Comparison of ENCODE assay signal across 25 cellular contexts in genomic region chr4:36587909-36588472, GRCh38.
A peak's percentile ranks its signal among the peaks of the same experiment; 100 is the strongest.
DNase-seq lines count a peak whose midpoint lies in the region; ATAC-seq, FAIRE-seq and TF ChIP-seq lines count a peak whose summit lies in the region.
"Had no signal": no experiment of that assay in that cellular context is flagged by ENCODE, and none has a peak within 500 bp of the region (broad histone marks: within the 10 kb centered on the region; RNA-seq: fewer than 3 reads in every experiment).

No MANE protein-coding gene starts in this region.

- H3K9me3 Mint-ChIP-seq in activated naive CD4-positive, alpha-beta T cell treated with anti-CD3 and anti-CD28 coated beads, Interleukin-2, amount 50 U/mL, for 72 hours, result peaks cover 7 to 9% of the 10 kb centered on the region in 2 donors

- no peak for TF ChIP-seq RAD21 in GM12878 (IDR thresholded peaks at IDR 0.05; ENCODE audit: insufficient read depth, low read depth, low read length)

- no peak overlapping the region for H2AFZ ChIP-seq in GM12878 (ENCODE audit: control insufficient read depth, low read depth, low read length)
- H2AFZ ChIP-seq: GM23248 had no signal

- no peak overlapping the region for H3K4me2 ChIP-seq in GM12878 (ENCODE audit: control insufficient read depth, insufficient read depth)
- H3K4me2 ChIP-seq: A549; BLaER1 treated with 17β-estradiol and CSF1 and Interleukin-3, amounts not matched to agents 10 nM and 100 nM had no signal

- TF ChIP-seq POLR2A in GM12878 (IDR thresholded peaks at IDR 0.05; ENCODE audit: low read depth, low read length), result no peak

- POLR2A ChIA-PET in GM12878 (lab: Charles Lee), result no interaction called here

- intact Hi-C loops in GM12878 (cut with micrococcal nuclease; ENCODE audit: unreplicated experiment), result loop anchor here (2.0 kb wide), 1 partner anchor 35 kb away; no protein-coding TSS in a partner anchor

- H3K79me2 ChIP-seq in GM12878 (ENCODE audit: control insufficient read depth, insufficient read depth, low read length), result no peaks in the 10 kb centered on the region

- H3K27me3 ChIP-seq in GM12878 (replicated peaks in 1 of 2; ENCODE audit: control insufficient read depth in 2 of 2, insufficient read depth in 2 of 2, low read length in 1 of 2), result no peaks in the 10 kb centered on the region
- H3K27me3 ChIP-seq: BE2C; BLaER1 treated with 17β-estradiol and CSF1 and Interleukin-3, amounts not matched to agents 10 nM and 100 nM had no signal

- H3K36me3 ChIP-seq in GM12878 (ENCODE audit: control insufficient read depth in 2 of 2, insufficient read depth in 2 of 2, low read length in 1 of 2), result no peaks in the 10 kb centered on the region
- H3K36me3 ChIP-seq: BE2C; BLaER1 treated with 17β-estradiol and CSF1 and Interleukin-3, amounts not matched to agents 10 nM and 100 nM had no signal

- no peak overlapping the region for H3K27ac ChIP-seq in GM12878 (ENCODE audit: control insufficient read depth, insufficient read depth)
- H3K27ac ChIP-seq: A549; BLaER1 treated with 17β-estradiol and CSF1 and Interleukin-3, amounts not matched to agents 10 nM and 100 nM; GM23248 had no signal

- no peaks in the 10 kb centered on the region for H3K4me1 ChIP-seq in GM12878 (ENCODE audit: control insufficient read depth, insufficient read depth, low read length)
- H3K4me1 ChIP-seq: A549; BE2C; BLaER1 treated with 17β-estradiol and CSF1 and Interleukin-3, amounts not matched to agents 10 nM and 100 nM had no signal

- no peaks in the 10 kb centered on the region for H4K20me1 ChIP-seq in GM12878 (ENCODE audit: control insufficient read depth, insufficient read depth)
- H4K20me1 ChIP-seq: BLaER1 treated with 17β-estradiol and CSF1 and Interleukin-3, amounts not matched to agents 10 nM and 100 nM had no signal

- in situ Hi-C loops in GM12878 (cut with MboI), result no loop called here

- ATAC-seq in activated naive CD4-positive, alpha-beta T cell treated with anti-CD3 and anti-CD28 coated beads, Interleukin-2, amount 50 U/mL, for 72 hours, result peak; percentile 30 to 45
- ATAC-seq in GM18868 (IDR thresholded peaks at IDR 0.05; ENCODE audit: unreplicated experiment) (peak; percentile 69), GM12878 (peak; percentile 16; the same call in 2 of the 3 replicates), HG02588 (IDR thresholded peaks at IDR 0.05; ENCODE audit: unreplicated experiment) (no peak)
- ATAC-seq: A549 had no signal

- BruUV-seq in GM12878 (replicated peaks; lab: Mats Ljungman, UMichigan), result no TSS peak

- FAIRE-seq in GM12878 (lab: Jason Lieb, UNC), result no peak
- FAIRE-seq: A549, D721Med, GM18507, H1 had no signal

- DNase-seq in activated naive CD4-positive, alpha-beta T cell treated with anti-CD3 and anti-CD28 coated beads, Interleukin-2, amount 50 U/mL, for 72 hours (ENCODE audit: low spot score in 2 of 2), result no peak
- DNase-seq in activated naive CD4-positive, alpha-beta T cell treated with anti-CD3 and anti-CD28 coated beads, Interleukin-2, amount 50 U/mL, for 16 hours, result no peak
- DNase-seq in GM12865 (ENCODE audit: low read depth) (peak; percentile 14), GM12878 (ENCODE audit: low read depth, low spot score) (no peak), iPS-NIHi7 (ENCODE audit: extremely low spot score) (no peak)
- DNase-seq: 8988T; ACHN; AML-193; BE2C; CD4-positive, alpha-beta T cell; CD8-positive, alpha-beta memory T cell; DMS 273 treated with DMSO at 0.1 percent for 48 hours; DMS79 treated with DMSO at 0.1 percent for 48 hours; GF-D8; GM23248; H7; HCEC 1CT had no signal

- no peaks in the 10 kb centered on the region for H3K36me3 Mint-ChIP-seq in activated naive CD4-positive, alpha-beta T cell treated with anti-CD3 and anti-CD28 coated beads, Interleukin-2, amount 50 U/mL, for 72 hours
- H3K36me3 Mint-ChIP-seq: CD14-positive monocyte had no signal

- no peak for TF ChIP-seq EP300 in GM12878 (IDR thresholded peaks at IDR 0.05; ENCODE audit: borderline replicate concordance in 1 of 2, control insufficient read depth in 1 of 2, low read depth in 2 of 2, low read length in 2 of 2)

- no peak overlapping the region for H3K4me3 ChIP-seq in GM12865 (ENCODE audit: low read depth, low read length)
- H3K4me3 ChIP-seq in GM12878, result no peak overlapping the region
- H3K4me3 ChIP-seq: A549; BLaER1 treated with 17β-estradiol and CSF1 and Interleukin-3, amounts not matched to agents 10 nM and 100 nM; GM23248 had no signal

- no peak overlapping the region for H3K9ac ChIP-seq in GM12878 (ENCODE audit: control insufficient read depth, insufficient read depth, low read length)
- H3K9ac ChIP-seq: BLaER1 treated with 17β-estradiol and CSF1 and Interleukin-3, amounts not matched to agents 10 nM and 100 nM; GM23248 had no signal

- H3K9me3 ChIP-seq in GM12878 (replicated peaks; ENCODE audit: control insufficient read depth, insufficient read depth, low read length), result no peaks in the 10 kb centered on the region; the same call in 1 of the 3 replicates
- H3K9me3 ChIP-seq: A549, BE2C had no signal

- CTCF ChIA-PET in GM12878 (lab: Yijun Ruan, JAX), result interaction anchor here (1.1 kb wide), 1 partner anchor 15 kb away, joined by 3 read pairs; no protein-coding TSS in a partner anchor

- RAD21 ChIA-PET in GM12878 (lab: Charles Lee; ENCODE audit: unreplicated experiment), result no interaction called here

- H3K27ac Mint-ChIP-seq in activated naive CD4-positive, alpha-beta T cell treated with anti-CD3 and anti-CD28 coated beads, Interleukin-2, amount 50 U/mL, for 72 hours, result no peak overlapping the region
- H3K27ac Mint-ChIP-seq: CD14-positive monocyte; CD4-positive, alpha-beta T cell; CD8-positive, alpha-beta memory T cell had no signal

- SMC1A ChIA-PET in GM12878 (lab: Charles Lee; ENCODE audit: uncharacterized antibody, unreplicated experiment), result no interaction called here

- WGBS in GM12878 (ENCODE audit: insufficient coverage, insufficient replicate concordance, low lambda C conversion rate, missing lambda C conversion rate), result 50% methylated on average over 2 of the region's 2 CpGs

- TF ChIP-seq CTCF in GM12865 (IDR thresholded peaks at IDR 0.05; ENCODE audit: insufficient read depth, low read depth, low read length, missing control alignments), result no peak
- TF ChIP-seq CTCF in GM12878 (IDR thresholded peaks at IDR 0.05 in 2 of 3, conservative IDR thresholded peaks at IDR 0.05 in 1 of 3; ENCODE audit: control insufficient read depth in 2 of 3, extremely low read depth in 1 of 3, insufficient read depth in 1 of 3, low read depth in 3 of 3, low read length in 3 of 3), result no peak

TF ChIP-seq in GM12878, 131 proteins besides CTCF, POLR2A, EP300 and RAD21:
- TF ChIP-seq IKZF2 (IDR thresholded peaks at IDR 0.05) (peak; percentile 28 to 46; a peak in 2 of 4 replicates), RBBP5 (conservative IDR thresholded peaks at IDR 0.05) (no peak), STAT1 (conservative IDR thresholded peaks at IDR 0.05) (no peak), E4F1 (IDR thresholded peaks at IDR 0.05; ENCODE audit: borderline replicate concordance, partially characterized antibody) (no peak), MEF2B (IDR thresholded peaks at IDR 0.05; ENCODE audit: partially characterized antibody, poor library complexity, severe bottlenecking) (peak; percentile 68), CBX5 (IDR thresholded peaks at IDR 0.05; ENCODE audit: low read depth) (peak; percentile 67; the same call in 1 of the 2 replicates)
